Comparison of ENCODE assay signal across 8 cellular contexts in genomic region chr11:33829430-33830141, GRCh38. TPM values are rescaled to one million over a fixed set of nuclear protein-coding genes. Genes with fewer than 3 reads are reported as not detected.
DNase-seq lines count a peak whose midpoint lies in the region; ATAC-seq and TF ChIP-seq lines count a peak whose summit lies in the region.

No MANE protein-coding gene starts in this region.

- H3K27me3 ChIP-seq in brain microvascular endothelial cell (replicated peaks), result peaks cover 3% of the 10 kb centered on the region
- H3K27me3 ChIP-seq in iPS-18a (ENCODE audit: control insufficient read depth, insufficient read depth, low read length), result peaks cover 37% of the 10 kb centered on the region
- H3K27me3 ChIP-seq in gastrocnemius medialis, result peaks cover 12 to 18% (median 15%) of the 10 kb centered on the region in 3 donors

- TF ChIP-seq POLR2A in gastrocnemius medialis (IDR thresholded peaks at IDR 0.05), result no peak

- no peak overlapping the region for H3K27ac ChIP-seq in brain microvascular endothelial cell
- no peak overlapping the region for H3K27ac ChIP-seq in iPS-18a (ENCODE audit: low read length)
- H3K27ac ChIP-seq in gastrocnemius medialis, result no peak overlapping the region

- H3K9me3 ChIP-seq in iPS-18a (ENCODE audit: control insufficient read depth, low read depth, low read length) (no peaks in the 10 kb centered on the region), gastrocnemius medialis (no peaks in the 10 kb centered on the region)

- H3K9ac ChIP-seq in iPS-18a (ENCODE audit: low read length), result peak overlapping the region; percentile 30

- no peaks in the 10 kb centered on the region for H3K36me3 ChIP-seq in brain microvascular endothelial cell (replicated peaks)
- H3K36me3 ChIP-seq in iPS-18a (ENCODE audit: control insufficient read depth, low read depth, low read length), result no peaks in the 10 kb centered on the region
- no peaks in the 10 kb centered on the region for H3K36me3 ChIP-seq in gastrocnemius medialis

- in situ Hi-C loops in brain microvascular endothelial cell (cut with HindIII; ENCODE audit: low pct_ligation_motif_present, low sequenced_read_pairs) (no loop called here), gastrocnemius medialis (cut with MboI; ENCODE audit: low sequenced_read_pairs in 4 of 4) (no loop called here)

- intact Hi-C loops in gastrocnemius medialis (cut with DNase I; ENCODE audit: low total_unique reads), result loop anchor here (1.0 to 10.0 kb wide), 3 partner anchors 21 to 467 kb away; no protein-coding TSS in a partner anchor

- peak overlapping the region; percentile 56 for H3K4me3 ChIP-seq in brain microvascular endothelial cell (ENCODE audit: low read depth, low read length)
- H3K4me3 ChIP-seq in iPS-18a (ENCODE audit: low read length), result peak overlapping the region; percentile 75
- peak overlapping the region; percentile 48 to 69 (median 54) for H3K4me3 ChIP-seq in gastrocnemius medialis

- peak; percentile 92 for TF ChIP-seq CTCF in brain microvascular endothelial cell (IDR thresholded peaks at IDR 0.05; ENCODE audit: low read depth, low read length, missing control alignments)
- TF ChIP-seq CTCF in gastrocnemius medialis (IDR thresholded peaks at IDR 0.05 in 4 of 5, conservative IDR thresholded peaks at IDR 0.05 in 1 of 5), result peak; percentile 55 to 80 (median 73)

- DNase-seq in COLO668 (lab: John Stamatoyannopoulos, UW; ENCODE audit: unreplicated experiment) (peak; percentile 17), M059J (ENCODE audit: low read depth) (peak; percentile 76), T-helper 9 cell (peak; percentile 37), brain microvascular endothelial cell (peak; percentile 70), gastrocnemius medialis (peak in 1 of 2 donors; percentile 44)

- peak; percentile 72 for ATAC-seq in GM19468 (IDR thresholded peaks at IDR 0.05; ENCODE audit: extremely low read depth, unreplicated experiment)
- peak; percentile 91 to 96 for ATAC-seq in gastrocnemius medialis
- ATAC-seq in GM19397 (IDR thresholded peaks at IDR 0.05; ENCODE audit: unreplicated experiment), result no peak

- H3K4me1 ChIP-seq in iPS-18a (ENCODE audit: control insufficient read depth, low read depth, low read length) (no peaks in the 10 kb centered on the region), gastrocnemius medialis (peaks cover 6 to 9% of the 10 kb centered on the region in 2 donors)

RNA-seq across cellular contexts. Expression of gene FBXO3, which starts 55.3 kb away (rescaled TPM):
- total RNA-seq in M059J (2014; rRNA removed; shearing (Covaris generic)), result 46.1 and 63.7 TPM in 2 replicates
- 10 to 100 TPM; 31.2 to 45.8 (median 33.4) TPM for total RNA-seq in gastrocnemius medialis
